In the genomic region with DNA sequence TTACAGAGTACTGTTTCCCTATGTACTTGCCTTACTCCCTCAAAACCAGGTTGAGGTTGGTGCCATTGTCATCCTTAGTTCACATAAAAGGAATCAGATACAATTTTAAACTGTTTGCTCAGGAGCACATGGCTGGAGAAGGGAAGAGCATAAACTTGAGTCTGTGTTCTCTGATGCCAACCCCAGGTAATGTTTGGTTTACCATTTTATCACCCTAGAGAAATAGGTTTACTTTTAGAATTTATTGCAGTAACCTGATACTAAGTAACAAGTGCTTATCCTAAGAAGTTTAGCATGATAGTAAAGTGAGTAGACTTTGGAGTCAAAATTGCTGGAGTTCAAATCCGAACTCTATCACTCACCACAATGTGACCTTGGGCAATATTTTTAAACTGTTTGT, we compare ENCODE assay signal across 16 cellular contexts.
"Had no signal": no experiment of that assay in that cellular context is flagged by ENCODE, and none has a peak within 500 bp of the region (broad histone marks: within the 10 kb centered on the region; RNA-seq: fewer than 3 reads in every experiment).

No MANE protein-coding gene starts in this region.

- H3K4me1 Mint-ChIP-seq: activated CD4-positive, alpha-beta T cell treated with anti-CD3 and anti-CD28 coated beads, Interleukin-2, amount 10 ng/mL, durations not matched to agents 24 days and 14 days; activated naive CD8-positive, alpha-beta T cell treated with anti-CD3 and anti-CD28 coated beads, Interleukin-2, amount 10 ng/mL, durations not matched to agents 7 days and 5 days; naive B cell had no signal

- H3K4me3 Mint-ChIP-seq: activated CD4-positive, alpha-beta T cell treated with anti-CD3 and anti-CD28 coated beads, Interleukin-2, amount 10 ng/mL, durations not matched to agents 24 days and 14 days; activated CD8-positive, alpha-beta T cell treated with anti-CD3 and anti-CD28 coated beads, Interleukin-2, amount 10 ng/mL, durations not matched to agents 7 days and 5 days; activated naive CD8-positive, alpha-beta T cell treated with anti-CD3 and anti-CD28 coated beads, Interleukin-2, amount 10 ng/mL, durations not matched to agents 7 days and 5 days; brain; naive B cell had no signal

- H3K9me3 Mint-ChIP-seq: activated CD4-positive, alpha-beta T cell treated with anti-CD3 and anti-CD28 coated beads, Interleukin-2, amount 10 ng/mL, durations not matched to agents 24 days and 14 days; activated naive CD8-positive, alpha-beta T cell treated with anti-CD3 and anti-CD28 coated beads, Interleukin-2, amount 10 ng/mL, durations not matched to agents 7 days and 5 days had no signal

- H3K9me3 ChIP-seq: colonic mucosa, pancreas, stomach, testis, upper lobe of right lung had no signal

- H3K36me3 ChIP-seq: colonic mucosa, pancreas, stomach, upper lobe of right lung had no signal

- H3K36me3 Mint-ChIP-seq: activated naive CD8-positive, alpha-beta T cell treated with anti-CD3 and anti-CD28 coated beads, Interleukin-2, amount 10 ng/mL, durations not matched to agents 7 days and 5 days; brain; naive B cell had no signal

- DNase-seq: activated CD4-positive, alpha-beta T cell treated with anti-CD3 and anti-CD28 coated beads, Interleukin-2, amount 10 ng/mL, durations not matched to agents 24 days and 14 days; activated CD4-positive, CD25-positive, alpha-beta regulatory T cell; activated CD8-positive, alpha-beta memory T cell treated with anti-CD3 and anti-CD28 coated beads, Interleukin-2, amount 50 U/mL, for 48 hours; activated CD8-positive, alpha-beta T cell treated with anti-CD3 and anti-CD28 coated beads, Interleukin-2, amount 10 ng/mL, durations not matched to agents 7 days and 5 days; activated naive CD8-positive, alpha-beta T cell treated with anti-CD3 and anti-CD28 coated beads, Interleukin-2, amount 10 ng/mL, durations not matched to agents 7 days and 5 days; central memory CD4-positive, alpha-beta T cell; colonic mucosa; islet precursor cell; naive B cell; pancreas; stimulated activated CD4-positive, alpha-beta T cell treated with anti-CD3 and anti-CD28 coated beads, Interleukin-12 subunit alpha, Interleukin-12 subunit beta, amount 100 ng/mL, for 4 hours; stimulated activated CD4-positive, alpha-beta T cell treated with anti-CD3 and anti-CD28 coated beads, Interleukin-2, amount 100 ng/mL, for 24 hours; stomach; testis; upper lobe of right lung had no signal

- H3K27me3 Mint-ChIP-seq: activated CD4-positive, alpha-beta T cell treated with anti-CD3 and anti-CD28 coated beads, Interleukin-2, amount 10 ng/mL, durations not matched to agents 24 days and 14 days; activated naive CD8-positive, alpha-beta T cell treated with anti-CD3 and anti-CD28 coated beads, Interleukin-2, amount 10 ng/mL, durations not matched to agents 7 days and 5 days; brain; naive B cell had no signal

- H3K27ac Mint-ChIP-seq: activated CD4-positive, alpha-beta T cell treated with anti-CD3 and anti-CD28 coated beads, Interleukin-2, amount 10 ng/mL, durations not matched to agents 24 days and 14 days; activated CD8-positive, alpha-beta T cell treated with anti-CD3 and anti-CD28 coated beads, Interleukin-2, amount 10 ng/mL, durations not matched to agents 7 days and 5 days; activated naive CD8-positive, alpha-beta T cell treated with anti-CD3 and anti-CD28 coated beads, Interleukin-2, amount 10 ng/mL, durations not matched to agents 7 days and 5 days; naive B cell had no signal

- H3K27me3 ChIP-seq: colonic mucosa, pancreas, stomach, testis, upper lobe of right lung had no signal

- H3K4me3 ChIP-seq: colonic mucosa, pancreas, stomach, testis, upper lobe of right lung had no signal

- H3K27ac ChIP-seq: colonic mucosa, pancreas, testis, upper lobe of right lung had no signal

- H3K4me1 ChIP-seq: colonic mucosa, pancreas, upper lobe of right lung had no signal
